In the genomic region with DNA sequence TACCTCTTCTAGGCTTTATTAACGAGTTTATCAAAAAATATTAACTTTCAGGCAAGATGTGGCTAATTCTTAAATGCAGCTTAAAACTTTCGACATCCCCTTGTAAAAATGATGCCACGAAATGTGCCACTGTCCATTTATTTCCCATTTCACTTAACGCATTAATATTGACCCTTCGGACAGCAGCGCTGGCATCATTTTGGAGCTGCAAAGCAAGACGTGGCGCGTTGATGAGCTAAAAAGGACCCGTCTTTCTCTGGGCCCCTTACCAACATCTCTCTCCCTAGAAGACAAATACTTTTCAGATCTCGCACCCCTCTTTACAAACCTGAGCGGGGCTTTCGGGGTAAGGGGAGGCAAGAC, we compare ENCODE assay signal across 9 cellular contexts.
DNase-seq lines count a peak whose midpoint lies in the region; ATAC-seq, FAIRE-seq and TF ChIP-seq lines count a peak whose summit lies in the region.
"Had no signal": no experiment of that assay in that cellular context is flagged by ENCODE, and none has a peak within 500 bp of the region (broad histone marks: within the 10 kb centered on the region; RNA-seq: fewer than 3 reads in every experiment).

No MANE protein-coding gene starts in this region.

- no peak overlapping the region for H2BK120ac ChIP-seq in mesendoderm (ENCODE audit: low read depth, low read length)

- FAIRE-seq in GM12878 (lab: Jason Lieb, UNC), result no peak
- FAIRE-seq in RCC 7860 (lab: Jason Lieb, UNC), result no peak
- FAIRE-seq: frontal cortex had no signal

- H3K9me3 Mint-ChIP-seq in stimulated activated naive CD8-positive, alpha-beta T cell treated with anti-CD3 and anti-CD28 coated beads, Interleukin-15, Interleukin-2, amounts not matched to agents 100 ng/mL and 50 ng/mL, for 24 hours, result no peaks in the 10 kb centered on the region

- H3K4ac ChIP-seq in mesendoderm (ENCODE audit: low read depth, low read length), result no peak overlapping the region

- SMC1A ChIA-PET in GM12878 (lab: Charles Lee; ENCODE audit: uncharacterized antibody, unreplicated experiment), result interaction anchor here (0.6 to 10.1 kb wide), 16 partner anchors 9 to 513 kb away, joined by 3 to 79 read pairs (median 4); no protein-coding TSS in a partner anchor

- H3K36me3 ChIP-seq in GM12878 (ENCODE audit: control insufficient read depth in 2 of 2, insufficient read depth in 2 of 2, low read length in 1 of 2) (no peaks in the 10 kb centered on the region), mesendoderm (ENCODE audit: control insufficient read depth, insufficient read depth, low read length) (no peaks in the 10 kb centered on the region)

- CTCF ChIA-PET in GM12878 (lab: Yijun Ruan, JAX), result interaction anchor here (1.0 to 8.9 kb wide), 15 partner anchors 16 to 947 kb away, joined by 3 to 83 read pairs (median 4); no protein-coding TSS in a partner anchor

- WGBS in GM12878 (ENCODE audit: insufficient coverage, insufficient replicate concordance, low lambda C conversion rate, missing lambda C conversion rate), result 29% methylated on average over 13 of the region's 13 CpGs
- WGBS in mesendoderm (ENCODE audit: extremely low coverage, insufficient coverage, low lambda C conversion rate), result no CpG with 5 or more reads among the region's 13 CpGs

- in situ Hi-C loops in GM12878 (cut with MboI) (loop anchor here (5.0 kb wide), 1 partner anchor 510 kb away; a partner anchor contains a TSS), GM13977 (cut with MboI; ENCODE audit: low pct_unique_long_range_greater_than_20kb, low sequenced_read_pairs, unreplicated experiment) (loop anchor here (5.0 kb wide), 1 partner anchor 500 kb away; no protein-coding TSS in a partner anchor)

- intact Hi-C loops in GM12878 (cut with micrococcal nuclease; ENCODE audit: unreplicated experiment), result no loop called here

- peak overlapping the region; percentile 68 for H3K4me2 ChIP-seq in GM12878 (ENCODE audit: control insufficient read depth, insufficient read depth)
- H3K4me2 ChIP-seq in mesendoderm (ENCODE audit: low read length), result no peak overlapping the region

- TF ChIP-seq POLR2A in GM12878 (IDR thresholded peaks at IDR 0.05; ENCODE audit: low read depth, low read length), result no peak

- no peaks in the 10 kb centered on the region for H3K36me3 Mint-ChIP-seq in stimulated activated naive CD8-positive, alpha-beta T cell treated with anti-CD3 and anti-CD28 coated beads, Interleukin-15, Interleukin-2, amounts not matched to agents 100 ng/mL and 50 ng/mL, for 24 hours (ENCODE audit: low read depth)

- peak overlapping the region; percentile 64 for H3K56ac ChIP-seq in mesendoderm (ENCODE audit: low read length)

- no peak overlapping the region for H4K5ac ChIP-seq in mesendoderm (ENCODE audit: low read length)

- TF ChIP-seq CTCF in GM12878 (IDR thresholded peaks at IDR 0.05 in 2 of 3, conservative IDR thresholded peaks at IDR 0.05 in 1 of 3; ENCODE audit: control insufficient read depth in 2 of 3, extremely low read depth in 1 of 3, insufficient read depth in 1 of 3, low read depth in 3 of 3, low read length in 3 of 3), result no peak
- TF ChIP-seq CTCF in GM13977 (IDR thresholded peaks at IDR 0.05; ENCODE audit: extremely low read depth, insufficient read depth, missing control alignments), result no peak

- H2BK15ac ChIP-seq in mesendoderm (replicated peaks; ENCODE audit: low read depth), result no peak overlapping the region

- no peak for DNase-seq in stimulated activated naive CD8-positive, alpha-beta T cell treated with anti-CD3 and anti-CD28 coated beads, Interleukin-15, Interleukin-2, amounts not matched to agents 100 U/mL and 50 U/mL, for 24 hours
- DNase-seq in GM12878 (ENCODE audit: low read depth, low spot score) (no peak), mesendoderm (no peak), globus pallidus (ENCODE audit: low spot score) (no peak), RCC 7860 (ENCODE audit: low spot score) (no peak), GM13977 (ENCODE audit: low spot score) (no peak)

- peak overlapping the region; percentile 56 for H3K4me3 Mint-ChIP-seq in stimulated activated naive CD8-positive, alpha-beta T cell treated with anti-CD3 and anti-CD28 coated beads, Interleukin-15, Interleukin-2, amounts not matched to agents 100 ng/mL and 50 ng/mL, for 24 hours

- no peaks in the 10 kb centered on the region for H4K20me1 ChIP-seq in GM12878 (ENCODE audit: control insufficient read depth, insufficient read depth)

- ATAC-seq in stimulated activated naive CD8-positive, alpha-beta T cell treated with anti-CD3 and anti-CD28 coated beads, Interleukin-15, Interleukin-2, amounts not matched to agents 100 U/mL and 50 U/mL, for 24 hours, result no peak
- no peak for ATAC-seq in GM12878
- no peak for ATAC-seq in GM18868 (IDR thresholded peaks at IDR 0.05; ENCODE audit: unreplicated experiment)

- POLR2A ChIA-PET in GM12878 (lab: Charles Lee), result no interaction called here

- H3K79me2 ChIP-seq in GM12878 (ENCODE audit: control insufficient read depth, insufficient read depth, low read length), result no peaks in the 10 kb centered on the region
- H3K79me2 ChIP-seq in mesendoderm (ENCODE audit: control insufficient read depth, insufficient read depth, low read length), result no peaks in the 10 kb centered on the region

- H3K27ac ChIP-seq in GM12878 (ENCODE audit: control insufficient read depth, insufficient read depth) (no peak overlapping the region), mesendoderm (ENCODE audit: low read depth, low read length) (no peak overlapping the region)

- no TSS peak for BruUV-seq in GM12878 (replicated peaks; lab: Mats Ljungman, UMichigan)

- H3K9ac ChIP-seq in GM12878 (ENCODE audit: control insufficient read depth, insufficient read depth, low read length), result no peak overlapping the region
- no peak overlapping the region for H3K9ac ChIP-seq in mesendoderm (ENCODE audit: low read length)

- RAD21 ChIA-PET in GM12878 (lab: Charles Lee; ENCODE audit: unreplicated experiment), result interaction anchor here (0.8 to 3.6 kb wide), 9 partner anchors 14 to 511 kb away, joined by 3 to 28 read pairs (median 4); no protein-coding TSS in a partner anchor

- H2BK5ac ChIP-seq in mesendoderm (ENCODE audit: low read length), result no peak overlapping the region

- no peak overlapping the region for H2AK5ac ChIP-seq in mesendoderm (ENCODE audit: low read length)

- H3K4me3 ChIP-seq in GM12878, result no peak overlapping the region
- no peak overlapping the region for H3K4me3 ChIP-seq in mesendoderm (ENCODE audit: low read length)

- no peaks in the 10 kb centered on the region for H3K9me3 ChIP-seq in GM12878 (replicated peaks; ENCODE audit: control insufficient read depth, insufficient read depth, low read length)

- no peak for TF ChIP-seq RAD21 in GM12878 (IDR thresholded peaks at IDR 0.05; ENCODE audit: insufficient read depth, low read depth, low read length)

- H3K18ac ChIP-seq in mesendoderm (ENCODE audit: low read length), result no peak overlapping the region

- H3K27me3 ChIP-seq in GM12878 (replicated peaks in 1 of 2; ENCODE audit: control insufficient read depth in 2 of 2, insufficient read depth in 2 of 2, low read length in 1 of 2), result peaks cover 2 to 8% of the 10 kb centered on the region in 2 experiments
- peaks cover 14% of the 10 kb centered on the region for H3K27me3 ChIP-seq in mesendoderm (ENCODE audit: insufficient read depth, low read length, poor library complexity)

- peak overlapping the region; percentile 16; the same call in 1 of the 2 replicates for H2AFZ ChIP-seq in GM12878 (ENCODE audit: control insufficient read depth, low read depth, low read length)

- no peaks in the 10 kb centered on the region for H3K79me1 ChIP-seq in mesendoderm (ENCODE audit: low read length)

- TF ChIP-seq EP300 in GM12878 (IDR thresholded peaks at IDR 0.05; ENCODE audit: borderline replicate concordance in 1 of 2, control insufficient read depth in 1 of 2, low read depth in 2 of 2, low read length in 2 of 2), result no peak

- H3K27ac Mint-ChIP-seq in stimulated activated naive CD8-positive, alpha-beta T cell treated with anti-CD3 and anti-CD28 coated beads, Interleukin-15, Interleukin-2, amounts not matched to agents 100 ng/mL and 50 ng/mL, for 24 hours, result no peak overlapping the region

- no peaks in the 10 kb centered on the region for H3K4me1 ChIP-seq in GM12878 (ENCODE audit: control insufficient read depth, insufficient read depth, low read length)
- no peaks in the 10 kb centered on the region for H3K4me1 ChIP-seq in mesendoderm (ENCODE audit: control insufficient read depth, low read depth, low read length)

- peaks cover 4% of the 10 kb centered on the region for H3K4me1 Mint-ChIP-seq in stimulated activated naive CD8-positive, alpha-beta T cell treated with anti-CD3 and anti-CD28 coated beads, Interleukin-15, Interleukin-2, amounts not matched to agents 100 ng/mL and 50 ng/mL, for 24 hours (ENCODE audit: low read depth)

- no peak overlapping the region for H4K8ac ChIP-seq in mesendoderm (ENCODE audit: low read depth, low read length)

- H3K27me3 Mint-ChIP-seq in stimulated activated naive CD8-positive, alpha-beta T cell treated with anti-CD3 and anti-CD28 coated beads, Interleukin-15, Interleukin-2, amounts not matched to agents 100 ng/mL and 50 ng/mL, for 24 hours, result peaks cover 67% of the 10 kb centered on the region

- no peak overlapping the region for H3K23ac ChIP-seq in mesendoderm (ENCODE audit: low read length)

TF ChIP-seq in GM12878, 131 proteins besides CTCF, POLR2A, EP300 and RAD21:
- TF ChIP-seq MEF2B (IDR thresholded peaks at IDR 0.05; ENCODE audit: partially characterized antibody, poor library complexity, severe bottlenecking) (no peak), EZH2 (IDR thresholded peaks at IDR 0.05; ENCODE audit: borderline replicate concordance, control insufficient read depth, low read depth, low read length) (0 out of 2 replicates have a peak, but pooled peaks have one; percentile 52)
